ENCODE assay signal across 1 cellular context in the genomic region with DNA sequence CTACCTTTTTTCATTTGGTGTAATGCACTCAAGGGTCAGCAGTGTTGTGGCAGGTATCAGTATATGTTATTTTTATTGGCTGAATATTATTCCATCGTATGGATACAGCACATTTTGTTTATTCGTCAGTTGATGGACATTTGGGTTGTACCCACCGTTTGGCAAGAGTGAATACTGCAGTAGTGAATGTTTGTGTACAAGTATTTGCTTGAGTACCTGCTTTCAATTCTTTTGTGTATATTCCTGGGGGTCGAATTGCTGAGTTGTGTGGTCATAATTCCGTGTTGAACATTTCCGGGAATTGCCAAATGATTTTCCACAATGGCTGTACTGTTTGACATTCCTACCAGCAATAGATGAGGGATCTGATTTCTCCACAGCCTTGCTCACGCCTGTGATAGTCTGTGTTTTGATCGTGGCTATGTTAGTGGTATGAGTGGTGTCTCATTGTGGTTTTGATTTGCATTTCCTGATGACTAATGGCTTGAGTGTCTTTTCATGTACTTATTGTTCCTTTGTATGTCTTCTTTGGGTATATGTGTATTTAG.
A peak's percentile ranks its signal among the peaks of the same experiment; 100 is the strongest.
TF ChIP-seq lines count a peak whose summit lies in the region.

No MANE protein-coding gene starts in this region.

TF ChIP-seq in HepG2, 621 proteins besides CTCF, POLR2A, EP300 and RAD21 (continued from another document):
- TF ChIP-seq TP53 (CRISPR knock-in tag; conservative IDR thresholded peaks at IDR 0.05) (no peak), JUNB (CRISPR knock-in tag; IDR thresholded peaks at IDR 0.05; ENCODE audit: borderline replicate concordance) (peak; percentile 72; the same call in 1 of the 2 replicates), ZMYM2 (CRISPR knock-in tag; IDR thresholded peaks at IDR 0.05) (no peak; the same call in 1 of the 2 replicates), ERF (CRISPR knock-in tag; IDR thresholded peaks at IDR 0.05) (no peak; the same call in 1 of the 2 replicates), CBFB (CRISPR knock-in tag; IDR thresholded peaks at IDR 0.05) (0 out of 2 replicates have a peak, but pooled peaks have one; percentile 23), ARNT2 (CRISPR knock-in tag; IDR thresholded peaks at IDR 0.05; ENCODE audit: low read depth) (no peak), ZFX (CRISPR knock-in tag; IDR thresholded peaks at IDR 0.05; ENCODE audit: low read depth) (no peak), RBM39 (IDR thresholded peaks at IDR 0.05; ENCODE audit: low read depth, low read length, poor library complexity, severe bottlenecking) (no peak), ZEB1 (IDR thresholded peaks at IDR 0.05; ENCODE audit: insufficient replicate concordance, low read depth) (no peak), SRSF4 (IDR thresholded peaks at IDR 0.05; ENCODE audit: low read depth, low read length, poor library complexity, severe bottlenecking) (no peak), ZNF7 (CRISPR knock-in tag; IDR thresholded peaks at IDR 0.05) (no peak)
- TF ChIP-seq, protein P1, sequence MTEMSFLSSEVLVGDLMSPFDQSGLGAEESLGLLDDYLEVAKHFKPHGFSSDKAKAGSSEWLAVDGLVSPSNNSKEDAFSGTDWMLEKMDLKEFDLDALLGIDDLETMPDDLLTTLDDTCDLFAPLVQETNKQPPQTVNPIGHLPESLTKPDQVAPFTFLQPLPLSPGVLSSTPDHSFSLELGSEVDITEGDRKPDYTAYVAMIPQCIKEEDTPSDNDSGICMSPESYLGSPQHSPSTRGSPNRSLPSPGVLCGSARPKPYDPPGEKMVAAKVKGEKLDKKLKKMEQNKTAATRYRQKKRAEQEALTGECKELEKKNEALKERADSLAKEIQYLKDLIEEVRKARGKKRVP (CRISPR knock-in tag; IDR thresholded peaks at IDR 0.05) = peak in 1 of 2 experiments; percentile 71; a peak in 1 of 4 replicates
- TF ChIP-seq, protein P2, sequence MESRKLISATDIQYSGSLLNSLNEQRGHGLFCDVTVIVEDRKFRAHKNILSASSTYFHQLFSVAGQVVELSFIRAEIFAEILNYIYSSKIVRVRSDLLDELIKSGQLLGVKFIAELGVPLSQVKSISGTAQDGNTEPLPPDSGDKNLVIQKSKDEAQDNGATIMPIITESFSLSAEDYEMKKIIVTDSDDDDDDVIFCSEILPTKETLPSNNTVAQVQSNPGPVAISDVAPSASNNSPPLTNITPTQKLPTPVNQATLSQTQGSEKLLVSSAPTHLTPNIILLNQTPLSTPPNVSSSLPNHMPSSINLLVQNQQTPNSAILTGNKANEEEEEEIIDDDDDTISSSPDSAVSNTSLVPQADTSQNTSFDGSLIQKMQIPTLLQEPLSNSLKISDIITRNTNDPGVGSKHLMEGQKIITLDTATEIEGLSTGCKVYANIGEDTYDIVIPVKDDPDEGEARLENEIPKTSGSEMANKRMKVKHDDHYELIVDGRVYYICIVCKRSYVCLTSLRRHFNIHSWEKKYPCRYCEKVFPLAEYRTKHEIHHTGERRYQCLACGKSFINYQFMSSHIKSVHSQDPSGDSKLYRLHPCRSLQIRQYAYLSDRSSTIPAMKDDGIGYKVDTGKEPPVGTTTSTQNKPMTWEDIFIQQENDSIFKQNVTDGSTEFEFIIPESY (CRISPR knock-in tag; IDR thresholded peaks at IDR 0.05) = no peak
